Comparison of ENCODE assay signal across 15 cellular contexts in genomic region chr2:23452397-23452796, GRCh38.
A peak's percentile ranks its signal among the peaks of the same experiment; 100 is the strongest.
DNase-seq lines count a peak whose midpoint lies in the region; TF ChIP-seq lines count a peak whose summit lies in the region.
"Had no signal": no experiment of that assay in that cellular context is flagged by ENCODE, and none has a peak within 500 bp of the region (broad histone marks: within the 10 kb centered on the region; RNA-seq: fewer than 3 reads in every experiment).

No MANE protein-coding gene starts in this region.

- peaks cover 33 to 74% (median 62%) of the 10 kb centered on the region in 11 experiments for H3K27me3 ChIP-seq in BLaER1 treated with 17β-estradiol and CSF1 and Interleukin-3, amounts not matched to agents 10 nM and 100 nM
- H3K27me3 ChIP-seq in neuronal stem cell (ENCODE audit: control insufficient read depth in 3 of 3, insufficient read depth in 3 of 3, low read depth in 1 of 3, low read length in 3 of 3) = no peaks in the 10 kb centered on the region
- H3K27me3 ChIP-seq: thyroid gland had no signal

- peaks cover 0 to 43% (median 9%) of the 10 kb centered on the region in 11 experiments; a peak in 12 of 22 replicates for H4K20me1 ChIP-seq in BLaER1 treated with 17β-estradiol and CSF1 and Interleukin-3, amounts not matched to agents 10 nM and 100 nM

- no peak overlapping the region for H2BK5ac ChIP-seq in neuronal stem cell (ENCODE audit: low read length)

- no peak overlapping the region for H3K27ac ChIP-seq in BLaER1 treated with 17β-estradiol and CSF1 and Interleukin-3, amounts not matched to agents 10 nM and 100 nM
- H3K27ac ChIP-seq in SK-N-MC (peak overlapping the region; percentile 92), neuronal stem cell (replicated peaks; ENCODE audit: low read length) (no peak overlapping the region)
- H3K27ac ChIP-seq: epithelial cell of prostate, thyroid gland had no signal

- H4K91ac ChIP-seq in neuronal stem cell (ENCODE audit: low read depth, low read length, poor library complexity) = no peak overlapping the region

- H3K18ac ChIP-seq in neuronal stem cell (ENCODE audit: low read length) = no peak overlapping the region

- H2BK12ac ChIP-seq in neuronal stem cell (ENCODE audit: low read length) = no peak overlapping the region

- H3K4ac ChIP-seq in neuronal stem cell (ENCODE audit: low read length) = no peak overlapping the region

- no peaks in the 10 kb centered on the region for H3K36me3 ChIP-seq in BLaER1 treated with 17β-estradiol and CSF1 and Interleukin-3, amounts not matched to agents 10 nM and 100 nM
- H3K36me3 ChIP-seq in SK-N-MC (ENCODE audit: insufficient read depth, low read length) (no peaks in the 10 kb centered on the region), neuronal stem cell (replicated peaks in 1 of 2; ENCODE audit: control insufficient read depth in 2 of 2, insufficient read depth in 2 of 2, low read length in 2 of 2) (no peaks in the 10 kb centered on the region)
- H3K36me3 ChIP-seq: thyroid gland had no signal

- H2BK15ac ChIP-seq in neuronal stem cell (ENCODE audit: low read length) = no peak overlapping the region

- H2BK120ac ChIP-seq in neuronal stem cell (ENCODE audit: low read depth, low read length) = no peak overlapping the region

- DNase-seq in GM12865 (ENCODE audit: low read depth) (peak; percentile 23), SK-N-MC (ENCODE audit: low read depth, low spot score) (no peak), neuronal stem cell (ENCODE audit: low spot score) (no peak), DMS114 treated with DMSO at 0.1 percent for 48 hours (lab: John Stamatoyannopoulos, UW; ENCODE audit: unreplicated experiment) (no peak), iPS-NIHi7 (ENCODE audit: extremely low spot score) (no peak), SW 1271 (lab: John Stamatoyannopoulos, UW) (no peak)
- DNase-seq: activated CD8-positive, alpha-beta memory T cell treated with anti-CD3 and anti-CD28 coated beads, Interleukin-2, amount 50 U/mL, for 4 hours; activated effector memory CD4-positive, alpha-beta T cell treated with Interleukin-2 at 50 U/mL for 16 hours; amygdala; COR-L47; GOT3; NCI-H345; thyroid gland had no signal

- H3K23ac ChIP-seq in neuronal stem cell (ENCODE audit: low read depth, low read length, poor library complexity) = no peak overlapping the region

- H3K9ac ChIP-seq in BLaER1 treated with 17β-estradiol and CSF1 and Interleukin-3, amounts not matched to agents 10 nM and 100 nM = no peak overlapping the region
- H3K9ac ChIP-seq in SK-N-MC (ENCODE audit: insufficient read length) (no peak overlapping the region), neuronal stem cell (ENCODE audit: low read depth, low read length, poor library complexity) (no peak overlapping the region)

- peak overlapping the region; percentile 7 for H2AK5ac ChIP-seq in neuronal stem cell (ENCODE audit: low read depth, low read length)

- no CpG with 5 or more reads among the region's 5 CpGs for WGBS in neuronal stem cell (ENCODE audit: extremely low coverage in 2 of 2, insufficient read length in 2 of 2, insufficient replicate concordance in 1 of 2), 2 donors

- TF ChIP-seq CTCF in GM12865 (IDR thresholded peaks at IDR 0.05; ENCODE audit: insufficient read depth, low read depth, low read length, missing control alignments) = no peak

- H3K4me1 ChIP-seq in BLaER1 treated with 17β-estradiol and CSF1 and Interleukin-3, amounts not matched to agents 10 nM and 100 nM = peaks cover 20 to 48% (median 29%) of the 10 kb centered on the region in 10 experiments
- H3K4me1 ChIP-seq in neuronal stem cell (ENCODE audit: control insufficient read depth in 2 of 2, insufficient read depth in 1 of 2, low read depth in 1 of 2, low read length in 2 of 2) = peaks cover 19 to 29% of the 10 kb centered on the region in 2 donors
- H3K4me1 ChIP-seq: thyroid gland had no signal

- H2AFZ ChIP-seq in neuronal stem cell (ENCODE audit: low read length) = no peak overlapping the region

- peak overlapping the region; percentile 70 to 93 (median 86) for H3K4me2 ChIP-seq in BLaER1 treated with 17β-estradiol and CSF1 and Interleukin-3, amounts not matched to agents 10 nM and 100 nM
- no peak overlapping the region for H3K4me2 ChIP-seq in neuronal stem cell (ENCODE audit: insufficient read depth, low read length, poor library complexity, severe bottlenecking)

- H3K9me3 ChIP-seq in BLaER1 treated with 17β-estradiol and CSF1 and Interleukin-3, amounts not matched to agents 10 nM and 100 nM (replicated peaks in 1 of 11) = no peaks in the 10 kb centered on the region
- H3K9me3 ChIP-seq in SK-N-MC (ENCODE audit: low read depth, low read length) (no peaks in the 10 kb centered on the region), neuronal stem cell (replicated peaks in 1 of 2; ENCODE audit: control insufficient read depth in 2 of 2, insufficient read depth in 1 of 2, low read depth in 1 of 2, low read length in 2 of 2) (no peaks in the 10 kb centered on the region)
- H3K9me3 ChIP-seq: thyroid gland had no signal

- no peak overlapping the region for H3K14ac ChIP-seq in neuronal stem cell (ENCODE audit: low read length)

- no peak overlapping the region for H3K4me3 ChIP-seq in BLaER1 treated with 17β-estradiol and CSF1 and Interleukin-3, amounts not matched to agents 10 nM and 100 nM
- H3K4me3 ChIP-seq in GM12865 (ENCODE audit: low read depth, low read length) (no peak overlapping the region), SK-N-MC (peak overlapping the region; percentile 71; the same call in 1 of the 2 replicates), neuronal stem cell (ENCODE audit: low read length in 2 of 2) (no peak overlapping the region)
- H3K4me3 ChIP-seq: thyroid gland had no signal

- H3K79me1 ChIP-seq in neuronal stem cell (ENCODE audit: low read depth, low read length) = no peaks in the 10 kb centered on the region

- H4K8ac ChIP-seq in neuronal stem cell (ENCODE audit: low read depth, low read length) = no peak overlapping the region
